8 cellular contexts compared by ENCODE assay signal in the genomic region with DNA sequence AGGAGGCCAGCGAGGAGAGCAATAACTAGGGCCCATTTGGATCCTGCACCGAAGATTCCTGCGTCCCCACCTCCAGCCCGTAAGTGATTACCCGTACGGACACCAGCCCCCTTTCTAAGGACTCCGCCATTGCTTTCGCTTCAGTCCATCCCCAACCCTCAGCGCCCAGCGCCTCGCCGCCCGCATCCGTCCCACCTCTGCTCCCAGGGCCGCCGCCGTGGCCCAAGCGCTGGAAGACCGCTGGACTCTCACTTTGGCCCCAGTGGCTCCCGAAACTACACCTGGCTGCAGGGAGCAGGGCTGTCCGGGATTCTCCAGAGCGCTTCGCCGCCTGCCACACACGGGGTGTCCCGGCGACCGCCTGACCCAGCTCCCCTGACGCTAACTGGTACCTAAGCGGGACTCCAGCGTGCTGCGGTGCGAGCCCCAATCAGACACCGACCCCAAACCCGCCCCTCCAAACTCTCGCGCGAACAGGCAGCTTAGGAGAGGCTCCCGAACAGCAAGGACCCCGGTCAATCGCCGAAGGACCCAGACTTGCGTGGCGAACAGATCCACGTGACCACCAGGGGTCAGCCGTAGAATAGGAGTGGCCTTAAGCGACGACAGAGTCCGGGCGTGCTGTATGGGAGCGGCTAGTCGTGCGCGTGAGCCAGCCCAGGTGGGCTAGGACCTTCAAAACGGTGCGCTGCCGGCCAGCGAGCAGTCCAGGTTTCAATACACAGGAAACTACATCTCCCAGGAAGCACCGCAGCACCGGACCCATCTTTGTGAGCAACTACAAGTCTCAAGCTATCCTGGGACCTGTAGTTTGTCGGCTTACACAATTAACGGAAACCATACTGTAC. TPM values are rescaled to one million over a fixed set of nuclear protein-coding genes. Genes with fewer than 3 reads are reported as not detected.
DNase-seq lines count a peak whose midpoint lies in the region; ATAC-seq and TF ChIP-seq lines count a peak whose summit lies in the region.

A gene (minus strand): TSS at position 363 of the 848 bp plus-strand sequence. CDS start 771 bp downstream, outside the sequence.

- TF ChIP-seq CTCF in WTC11 (IDR thresholded peaks at IDR 0.05) (no peak), cardiac fibroblast (IDR thresholded peaks at IDR 0.05; ENCODE audit: low read depth, low read length) (peak; percentile 8)

- H3K27ac Mint-ChIP-seq in WTC11 = peak within 1 kb of the TSS; percentile 99
- peak within 1 kb of the TSS; percentile 96 to 99 (median 98) for H3K27ac Mint-ChIP-seq in immature natural killer cell

- peak within 1 kb of the TSS; percentile 92 to 95 for H3K4me3 ChIP-seq in cardiac fibroblast (replicated peaks in 1 of 2; ENCODE audit: low read depth in 2 of 2, low read length in 2 of 2)

- peaks cover 8% of the 10 kb centered on the region for H3K4me1 Mint-ChIP-seq in WTC11
- H3K4me1 Mint-ChIP-seq in immature natural killer cell = peaks cover 20 to 24% of the 10 kb centered on the region in 2 donors

- ATAC-seq in GM18909 (IDR thresholded peaks at IDR 0.05; ENCODE audit: poor library complexity, unreplicated experiment) (peak; percentile 94), HG03175 (IDR thresholded peaks at IDR 0.05; ENCODE audit: unreplicated experiment) (peak; percentile 90), WTC11 (peak; percentile 94)

- H3K36me3 Mint-ChIP-seq in WTC11 (peaks cover 24% of the 10 kb centered on the region), immature natural killer cell (peaks cover 3 to 10% (median 4%) of the 10 kb centered on the region in 3 donors)

- POLR2A ChIA-PET in WTC11 (lab: Charles Lee) = interaction anchor here (0.5 to 2.5 kb wide), 22 partner anchors 11 to 364 kb away, joined by 3 to 24 read pairs (median 4); a partner anchor contains a TSS

- DNase-seq in AG08395 (ENCODE audit: low spot score) (peak; percentile 96), NCI-H226 (peak; percentile 100), WTC11 (ENCODE audit: low spot score) (peak; percentile 97), cardiac fibroblast (ENCODE audit: low read depth in 2 of 2) (peak; percentile 98), immature natural killer cell (peak; percentile 94 to 96 (median 95)), smooth muscle cell of the brain vasculature (ENCODE audit: low read depth, low spot score) (peak; percentile 93)

- CTCF ChIA-PET in WTC11 (lab: Charles Lee) = interaction anchor here (0.6 to 4.5 kb wide), 27 partner anchors 15 to 321 kb away, joined by 3 to 59 read pairs (median 5); a partner anchor contains a TSS

- H3K9me3 Mint-ChIP-seq in WTC11 = no peaks in the 10 kb centered on the region
- H3K9me3 Mint-ChIP-seq in immature natural killer cell = no peaks in the 10 kb centered on the region

- H3K27me3 Mint-ChIP-seq in WTC11 (ENCODE audit: low read depth) (no peaks in the 10 kb centered on the region), immature natural killer cell (ENCODE audit: low read depth in 3 of 3) (peaks cover 0 to 4% (median 0%) of the 10 kb centered on the region in 3 donors)

- H3K4me3 Mint-ChIP-seq in WTC11 = peak within 1 kb of the TSS; percentile 98
- H3K4me3 Mint-ChIP-seq in immature natural killer cell = peak within 1 kb of the TSS; percentile 97 to 98 (median 98)

TF ChIP-seq in WTC11, 78 proteins besides CTCF, POLR2A, EP300 and RAD21 (continues in another document):
- TF ChIP-seq ZNF263 (CRISPR knock-in tag; IDR thresholded peaks at IDR 0.05; ENCODE audit: low read depth) (no peak), SMAD4 (CRISPR knock-in tag; IDR thresholded peaks at IDR 0.05) (no peak), CBFB (CRISPR knock-in tag; IDR thresholded peaks at IDR 0.05; ENCODE audit: low read depth) (0 out of 2 replicates have a peak, but pooled peaks have one; percentile 47), TP53 (CRISPR knock-in tag; IDR thresholded peaks at IDR 0.05) (no peak), MYBL2 (CRISPR knock-in tag; IDR thresholded peaks at IDR 0.05) (peak; percentile 70), SP1 (CRISPR knock-in tag; conservative IDR thresholded peaks at IDR 0.05) (peak; percentile 62), ETV6 (CRISPR knock-in tag; IDR thresholded peaks at IDR 0.05) (no peak; the same call in none of the 2 replicates), CREB1 (CRISPR knock-in tag; IDR thresholded peaks at IDR 0.05) (no peak), TEAD4 (CRISPR knock-in tag; IDR thresholded peaks at IDR 0.05) (no peak)
- TF ChIP-seq, protein P1, sequence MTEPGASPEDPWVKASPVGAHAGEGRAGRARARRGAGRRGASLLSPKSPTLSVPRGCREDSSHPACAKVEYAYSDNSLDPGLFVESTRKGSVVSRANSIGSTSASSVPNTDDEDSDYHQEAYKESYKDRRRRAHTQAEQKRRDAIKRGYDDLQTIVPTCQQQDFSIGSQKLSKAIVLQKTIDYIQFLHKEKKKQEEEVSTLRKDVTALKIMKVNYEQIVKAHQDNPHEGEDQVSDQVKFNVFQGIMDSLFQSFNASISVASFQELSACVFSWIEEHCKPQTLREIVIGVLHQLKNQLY (CRISPR knock-in tag; IDR thresholded peaks at IDR 0.05) = no peak
- TF ChIP-seq, protein P2, sequence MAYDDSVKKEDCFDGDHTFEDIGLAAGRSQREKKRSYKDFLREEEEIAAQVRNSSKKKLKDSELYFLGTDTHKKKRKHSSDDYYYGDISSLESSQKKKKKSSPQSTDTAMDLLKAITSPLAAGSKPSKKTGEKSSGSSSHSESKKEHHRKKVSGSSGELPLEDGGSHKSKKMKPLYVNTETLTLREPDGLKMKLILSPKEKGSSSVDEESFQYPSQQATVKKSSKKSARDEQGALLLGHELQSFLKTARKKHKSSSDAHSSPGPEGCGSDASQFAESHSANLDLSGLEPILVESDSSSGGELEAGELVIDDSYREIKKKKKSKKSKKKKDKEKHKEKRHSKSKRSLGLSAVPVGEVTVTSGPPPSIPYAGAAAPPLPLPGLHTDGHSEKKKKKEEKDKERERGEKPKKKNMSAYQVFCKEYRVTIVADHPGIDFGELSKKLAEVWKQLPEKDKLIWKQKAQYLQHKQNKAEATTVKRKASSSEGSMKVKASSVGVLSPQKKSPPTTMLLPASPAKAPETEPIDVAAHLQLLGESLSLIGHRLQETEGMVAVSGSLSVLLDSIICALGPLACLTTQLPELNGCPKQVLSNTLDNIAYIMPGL (CRISPR knock-in tag; IDR thresholded peaks at IDR 0.05) = peak; percentile 80
- TF ChIP-seq, protein P3, sequence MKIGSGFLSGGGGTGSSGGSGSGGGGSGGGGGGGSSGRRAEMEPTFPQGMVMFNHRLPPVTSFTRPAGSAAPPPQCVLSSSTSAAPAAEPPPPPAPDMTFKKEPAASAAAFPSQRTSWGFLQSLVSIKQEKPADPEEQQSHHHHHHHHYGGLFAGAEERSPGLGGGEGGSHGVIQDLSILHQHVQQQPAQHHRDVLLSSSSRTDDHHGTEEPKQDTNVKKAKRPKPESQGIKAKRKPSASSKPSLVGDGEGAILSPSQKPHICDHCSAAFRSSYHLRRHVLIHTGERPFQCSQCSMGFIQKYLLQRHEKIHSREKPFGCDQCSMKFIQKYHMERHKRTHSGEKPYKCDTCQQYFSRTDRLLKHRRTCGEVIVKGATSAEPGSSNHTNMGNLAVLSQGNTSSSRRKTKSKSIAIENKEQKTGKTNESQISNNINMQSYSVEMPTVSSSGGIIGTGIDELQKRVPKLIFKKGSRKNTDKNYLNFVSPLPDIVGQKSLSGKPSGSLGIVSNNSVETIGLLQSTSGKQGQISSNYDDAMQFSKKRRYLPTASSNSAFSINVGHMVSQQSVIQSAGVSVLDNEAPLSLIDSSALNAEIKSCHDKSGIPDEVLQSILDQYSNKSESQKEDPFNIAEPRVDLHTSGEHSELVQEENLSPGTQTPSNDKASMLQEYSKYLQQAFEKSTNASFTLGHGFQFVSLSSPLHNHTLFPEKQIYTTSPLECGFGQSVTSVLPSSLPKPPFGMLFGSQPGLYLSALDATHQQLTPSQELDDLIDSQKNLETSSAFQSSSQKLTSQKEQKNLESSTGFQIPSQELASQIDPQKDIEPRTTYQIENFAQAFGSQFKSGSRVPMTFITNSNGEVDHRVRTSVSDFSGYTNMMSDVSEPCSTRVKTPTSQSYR (CRISPR knock-in tag; IDR thresholded peaks at IDR 0.05) = no peak
- TF ChIP-seq, protein P4, sequence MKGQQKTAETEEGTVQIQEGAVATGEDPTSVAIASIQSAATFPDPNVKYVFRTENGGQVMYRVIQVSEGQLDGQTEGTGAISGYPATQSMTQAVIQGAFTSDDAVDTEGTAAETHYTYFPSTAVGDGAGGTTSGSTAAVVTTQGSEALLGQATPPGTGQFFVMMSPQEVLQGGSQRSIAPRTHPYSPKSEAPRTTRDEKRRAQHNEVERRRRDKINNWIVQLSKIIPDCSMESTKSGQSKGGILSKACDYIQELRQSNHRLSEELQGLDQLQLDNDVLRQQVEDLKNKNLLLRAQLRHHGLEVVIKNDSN (CRISPR knock-in tag; IDR thresholded peaks at IDR 0.05) = peak; percentile 90
- TF ChIP-seq, protein P5, sequence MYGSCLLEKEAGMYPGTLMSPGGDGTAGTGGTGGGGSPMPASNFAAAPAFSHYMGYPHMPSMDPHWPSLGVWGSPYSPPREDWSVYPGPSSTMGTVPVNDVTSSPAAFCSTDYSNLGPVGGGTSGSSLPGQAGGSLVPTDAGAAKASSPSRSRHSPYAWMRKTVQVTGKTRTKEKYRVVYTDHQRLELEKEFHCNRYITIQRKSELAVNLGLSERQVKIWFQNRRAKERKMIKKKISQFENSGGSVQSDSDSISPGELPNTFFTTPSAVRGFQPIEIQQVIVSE (CRISPR knock-in tag; IDR thresholded peaks at IDR 0.05; ENCODE audit: borderline replicate concordance) = no peak
- TF ChIP-seq, protein P6, sequence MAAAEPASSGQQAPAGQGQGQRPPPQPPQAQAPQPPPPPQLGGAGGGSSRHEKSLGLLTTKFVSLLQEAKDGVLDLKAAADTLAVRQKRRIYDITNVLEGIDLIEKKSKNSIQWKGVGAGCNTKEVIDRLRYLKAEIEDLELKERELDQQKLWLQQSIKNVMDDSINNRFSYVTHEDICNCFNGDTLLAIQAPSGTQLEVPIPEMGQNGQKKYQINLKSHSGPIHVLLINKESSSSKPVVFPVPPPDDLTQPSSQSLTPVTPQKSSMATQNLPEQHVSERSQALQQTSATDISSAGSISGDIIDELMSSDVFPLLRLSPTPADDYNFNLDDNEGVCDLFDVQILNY (CRISPR knock-in tag; IDR thresholded peaks at IDR 0.05) = no peak

RNA-seq across cellular contexts. Expression of the gene that starts here (rescaled TPM):
- total RNA-seq in WTC11 (2021) = 171 to 193 TPM (median 192 TPM) in 3 replicates
- 100 to 1,000 TPM; 201 to 232 (median 228) TPM for polyA plus RNA-seq in immature natural killer cell

Comparison
In these comparisons a context has a peak if more than half of its experiments do, and no peak if none do; other contexts are left out.
1. Peak in every context shown above with its lines: DNase-seq, ATAC-seq and H3K4me3 ChIP-seq.